Comparison of ENCODE assay signal across 27 cellular contexts in genomic region chr2:129935118-129935517, GRCh38. TPM values are rescaled to one million over a fixed set of nuclear protein-coding genes. Genes with fewer than 3 reads are reported as not detected.
DNase-seq lines count a peak whose midpoint lies in the region; ATAC-seq, FAIRE-seq and TF ChIP-seq lines count a peak whose summit lies in the region.
"Had no signal": no experiment of that assay in that cellular context is flagged by ENCODE, and none has a peak within 500 bp of the region (broad histone marks: within the 10 kb centered on the region; RNA-seq: fewer than 3 reads in every experiment).

No MANE protein-coding gene starts in this region.

- TF ChIP-seq CTCF in AG10803 (conservative IDR thresholded peaks at IDR 0.05; ENCODE audit: low read length) (no peak), H1 (IDR thresholded peaks at IDR 0.05; ENCODE audit: control extremely low read depth in 1 of 3, insufficient read depth in 1 of 3, low read depth in 1 of 3, low read length in 3 of 3) (no peak), natural killer cell (IDR thresholded peaks at IDR 0.05) (no peak)

- no peaks in the 10 kb centered on the region for H3K36me3 Mint-ChIP-seq in natural killer cell

- H3K27ac Mint-ChIP-seq in natural killer cell: no peak overlapping the region

- no peak overlapping the region for H4K12ac ChIP-seq in trophoblast cell (ENCODE audit: low read depth, low read length)

- H3K27me3 Mint-ChIP-seq in natural killer cell (ENCODE audit: low read depth in 2 of 2): peaks cover 24 to 38% of the 10 kb centered on the region in 2 donors

- H2BK5ac ChIP-seq in H1 (ENCODE audit: low read depth, low read length) (no peak overlapping the region), trophoblast cell (ENCODE audit: low read depth, low read length, poor library complexity) (peak overlapping the region; percentile 73)

- no peak overlapping the region for H2BK15ac ChIP-seq in H1 (ENCODE audit: low read length)

- H3K9me3 Mint-ChIP-seq in natural killer cell: no peaks in the 10 kb centered on the region
- H3K9me3 Mint-ChIP-seq: activated T-cell treated with anti-CD3 and anti-CD28 coated beads, Interleukin-2, amount 50 U/mL, for 4 hours had no signal

- H3K4me3 ChIP-seq in AG10803 (ENCODE audit: low read length) (no peak overlapping the region), H1 (ENCODE audit: extremely low read depth in 1 of 4, insufficient read depth in 2 of 4, low read depth in 3 of 4, low read length in 4 of 4) (no peak overlapping the region), trophoblast cell (ENCODE audit: low read depth, low read length) (no peak overlapping the region)
- H3K4me3 ChIP-seq: A549, BLaER1, HAP-1, prostate gland, skin epidermis, thoracic aorta had no signal

- DNase-seq in AG10803 (ENCODE audit: low read depth): peak; percentile 53
- peak; percentile 49 for DNase-seq in RCC 7860 (ENCODE audit: low spot score)
- DNase-seq in H1 (ENCODE audit: low read depth in 1 of 2, low spot score in 2 of 2): no peak
- peak; percentile 30 to 73 for DNase-seq in trophoblast cell
- DNase-seq in superior temporal gyrus (ENCODE audit: extremely low spot score): no peak
- DNase-seq in NCI-H526 (lab: John Stamatoyannopoulos, UW): no peak
- no peak for DNase-seq in natural killer cell
- no peak for DNase-seq in stimulated activated CD4-positive, alpha-beta T cell treated with anti-CD3 and anti-CD28 coated beads, Interleukin-4, amount 100 ng/mL, for 4 hours
- DNase-seq: activated CD4-positive, CD25-positive, alpha-beta regulatory T cell treated with anti-CD3 and anti-CD28 coated beads, Interleukin-2, amount 50 U/mL, for 72 hours; activated CD8-positive, alpha-beta memory T cell treated with anti-CD3 and anti-CD28 coated beads for 24 hours; activated naive CD4-positive, alpha-beta T cell; activated T-cell treated with anti-CD3 and anti-CD28 coated beads, Interleukin-2, amount 50 U/mL, for 4 hours; Calu3; EL; left ventricle myocardium superior; NCI-H1694; NCI-H69; SHP77 treated with DMSO at 0.1 percent for 48 hours; stimulated activated naive CD4-positive, alpha-beta T cell had no signal

- H3K14ac ChIP-seq in H1 (ENCODE audit: insufficient read length) (no peak overlapping the region), trophoblast cell (ENCODE audit: low read length) (peak overlapping the region; percentile 44)

- no peak overlapping the region for H3K9ac ChIP-seq in H1 (replicated peaks in 1 of 4; ENCODE audit: extremely low read depth in 1 of 4, low read depth in 3 of 4, low read length in 3 of 4)
- H3K9ac ChIP-seq in trophoblast cell (ENCODE audit: low read length): no peak overlapping the region
- H3K9ac ChIP-seq: BLaER1, KMS-11 had no signal

- H2AK5ac ChIP-seq in H1 (ENCODE audit: low read depth, low read length): no peak overlapping the region
- no peak overlapping the region for H2AK5ac ChIP-seq in trophoblast cell (ENCODE audit: low read length)

- H3K4me1 ChIP-seq in H1 (replicated peaks in 1 of 4; ENCODE audit: control insufficient read depth in 3 of 4, insufficient read depth in 4 of 4, low read length in 3 of 4) (peaks cover 0 to 5% (median 1%) of the 10 kb centered on the region in 4 experiments; a peak in 4 of 7 replicates), trophoblast cell (ENCODE audit: control insufficient read depth in 1 of 2, insufficient read depth in 2 of 2, low read length in 2 of 2) (peaks cover 16 to 18% of the 10 kb centered on the region in 2 experiments)
- H3K4me1 ChIP-seq: A549, HAP-1, prostate gland had no signal

- intact Hi-C loops in natural killer cell (cut with micrococcal nuclease): no loop called here

- H4K8ac ChIP-seq in H1 (ENCODE audit: extremely low read depth, insufficient read depth, low read length) (no peak overlapping the region), trophoblast cell (ENCODE audit: low read depth, low read length) (peak overlapping the region; percentile 29)

- no peaks in the 10 kb centered on the region for H3K36me3 ChIP-seq in H1 (ENCODE audit: control insufficient read depth in 2 of 4, insufficient read depth in 4 of 4, low read length in 3 of 4)
- no peaks in the 10 kb centered on the region for H3K36me3 ChIP-seq in trophoblast cell (ENCODE audit: control insufficient read depth in 1 of 2, insufficient read depth in 2 of 2, low read length in 2 of 2)
- H3K36me3 ChIP-seq: BLaER1, HAP-1, prostate gland, thoracic aorta had no signal

- H2BK12ac ChIP-seq in H1 (ENCODE audit: low read depth, low read length) (no peak overlapping the region), trophoblast cell (ENCODE audit: low read length) (peak overlapping the region; percentile 50)

- H4K20me1 ChIP-seq in H1 (replicated peaks in 1 of 2; ENCODE audit: control insufficient read depth in 1 of 2, insufficient read depth in 2 of 2, low read length in 2 of 2): no peaks in the 10 kb centered on the region
- H4K20me1 ChIP-seq: BLaER1 had no signal

- POLR2A ChIA-PET in H1 (lab: Charles Lee; ENCODE audit: partially characterized antibody): no interaction called here

- H3K18ac ChIP-seq in H1 (ENCODE audit: extremely low read depth, low read length) (no peak overlapping the region), trophoblast cell (ENCODE audit: low read length) (no peak overlapping the region)

- H3K9me3 ChIP-seq in H1 (ENCODE audit: insufficient read depth in 2 of 2, low read depth in 1 of 2, low read length in 1 of 2) (no peaks in the 10 kb centered on the region), trophoblast cell (ENCODE audit: insufficient read depth, low read depth, low read length) (no peaks in the 10 kb centered on the region)
- H3K9me3 ChIP-seq: A549, BLaER1, HAP-1, prostate gland, thoracic aorta had no signal

- FAIRE-seq in RCC 7860 (lab: Jason Lieb, UNC): peak; percentile 7
- no peak for FAIRE-seq in H1 (lab: Jason Lieb, UNC)
- FAIRE-seq: A549 had no signal

- TF ChIP-seq RAD21 in H1 (IDR thresholded peaks at IDR 0.05 in 1 of 2, conservative IDR thresholded peaks at IDR 0.05 in 1 of 2; ENCODE audit: low read depth in 2 of 2, low read length in 2 of 2): no peak

- H4K91ac ChIP-seq in H1 (replicated peaks; ENCODE audit: insufficient read length, low read length): no peak overlapping the region
- H4K91ac ChIP-seq in trophoblast cell (ENCODE audit: low read depth, low read length): peak overlapping the region; percentile 83

- no peak overlapping the region for H3K4ac ChIP-seq in H1 (replicated peaks; ENCODE audit: insufficient read length, low read depth, low read length)
- no peak overlapping the region for H3K4ac ChIP-seq in trophoblast cell (ENCODE audit: low read depth, low read length)

- H3K27me3 ChIP-seq in H1 (replicated peaks in 1 of 4; ENCODE audit: control insufficient read depth in 3 of 4, extremely low read depth in 1 of 4, insufficient read depth in 3 of 4, low read length in 3 of 4) (peaks cover 0 to 6% (median 2%) of the 10 kb centered on the region in 4 experiments; a peak in 4 of 7 replicates), trophoblast cell (ENCODE audit: insufficient read depth, low read length) (no peaks in the 10 kb centered on the region)

- no peak for TF ChIP-seq POLR2A in H1 (IDR thresholded peaks at IDR 0.05; ENCODE audit: control extremely low read depth in 1 of 2, low read depth in 2 of 2, low read length in 2 of 2)

- H2BK120ac ChIP-seq in H1 (replicated peaks; ENCODE audit: low read depth, low read length): no peak overlapping the region
- peak overlapping the region; percentile 53 for H2BK120ac ChIP-seq in trophoblast cell (ENCODE audit: insufficient read depth, low read length, poor library complexity)

- H3K4me3 Mint-ChIP-seq in natural killer cell: no peak overlapping the region
- H3K4me3 Mint-ChIP-seq: activated T-cell treated with anti-CD3 and anti-CD28 coated beads, Interleukin-2, amount 50 U/mL, for 4 hours had no signal

- H3K4me2 ChIP-seq in H1 (ENCODE audit: insufficient read depth in 1 of 2, low read depth in 2 of 2, low read length in 2 of 2) (peak overlapping the region in 1 of 2 experiments; percentile 61; a peak in 1 of 4 replicates), trophoblast cell (ENCODE audit: low read length) (peak overlapping the region; percentile 43)
- H3K4me2 ChIP-seq: KMS-11 had no signal

- H2AFZ ChIP-seq in H1 (ENCODE audit: low read length): no peak overlapping the region
- H2AFZ ChIP-seq in trophoblast cell (ENCODE audit: insufficient read depth, low read length, poor library complexity): no peak overlapping the region

- H3K23me2 ChIP-seq in H1 (ENCODE audit: low read depth, low read length): peaks cover 2% of the 10 kb centered on the region; the same call in 1 of the 2 replicates

- no peak for ATAC-seq in natural killer cell
- ATAC-seq: activated T-cell treated with anti-CD3 and anti-CD28 coated beads, Interleukin-2, amount 50 U/mL, for 4 hours; left ventricle myocardium superior had no signal

- H3K4me1 Mint-ChIP-seq in natural killer cell: no peaks in the 10 kb centered on the region

- H3K27ac ChIP-seq in H1 (ENCODE audit: low read depth, low read length) (no peak overlapping the region), trophoblast cell (ENCODE audit: low read depth, low read length) (peak overlapping the region; percentile 79)
- H3K27ac ChIP-seq: A549, BLaER1, KMS-11, prostate gland, skin epidermis, thoracic aorta had no signal

- H3K23ac ChIP-seq in H1 (ENCODE audit: insufficient read length): no peak overlapping the region
- no peak overlapping the region for H3K23ac ChIP-seq in trophoblast cell (ENCODE audit: low read length)

- TF ChIP-seq EP300 in H1 (IDR thresholded peaks at IDR 0.05; ENCODE audit: borderline replicate concordance in 1 of 2, low read depth in 2 of 2, low read length in 2 of 2): no peak

- H3K79me1 ChIP-seq in H1 (ENCODE audit: low read depth, low read length) (no peaks in the 10 kb centered on the region), trophoblast cell (ENCODE audit: low read length) (peaks cover 16% of the 10 kb centered on the region)

- CTCF ChIA-PET in H1 (lab: Charles Lee; ENCODE audit: partially characterized antibody): interaction anchor here (0.7 kb wide), 1 partner anchor 668 kb away, joined by 3 read pairs; no protein-coding TSS in a partner anchor

- no peak overlapping the region for H2BK20ac ChIP-seq in H1 (ENCODE audit: low read length)

- H4K5ac ChIP-seq in H1 (ENCODE audit: insufficient read length, low read depth, low read length): no peak overlapping the region

- no peak overlapping the region for H3K56ac ChIP-seq in H1 (replicated peaks; ENCODE audit: insufficient read length, low read depth, low read length)

- 73% methylated on average over 1 of the region's 1 CpG; no CpG with 5 or more reads in 1 of the 2 experiments for WGBS in H1 (ENCODE audit: extremely low coverage in 1 of 2, insufficient coverage in 1 of 2, insufficient read length in 1 of 2, insufficient replicate concordance in 2 of 2, low coverage in 1 of 2, low lambda C conversion rate in 2 of 2, missing lambda C conversion rate in 1 of 2), 2 experiments
- no CpG with 5 or more reads among the region's 1 CpG for WGBS in trophoblast cell (ENCODE audit: extremely low coverage, insufficient coverage, insufficient read length)

- H3K79me2 ChIP-seq in H1 (ENCODE audit: control insufficient read depth in 1 of 2, insufficient read depth in 2 of 2, low read length in 2 of 2) (no peaks in the 10 kb centered on the region), trophoblast cell (ENCODE audit: control insufficient read depth, insufficient read depth, low read length, poor library complexity) (peaks cover 2% of the 10 kb centered on the region)

RNA-seq across cellular contexts. Expression of gene RAB6C, which starts 44.3 kb away (rescaled TPM):
- total RNA-seq in H1 (2021; fragmentation: NEBNext Ultra II Directional; extraction: Animal tissue kit (Norgen Biotek cat#: 25700)): 0.09 TPM in 1 of 2 replicates, not detected in the other
- 0.03 TPM in 1 of 2 replicates, not detected in the other for polyA plus RNA-seq in H1 (2011; rRNA removed)
- 0.06 TPM for polyA plus RNA-seq in H1 (2011; cell fraction: cytosol; rRNA removed)
- 0.03 TPM for polyA plus RNA-seq in H1 (2011; cell fraction: nucleus; rRNA removed)
- polyA plus RNA-seq in H1 (2012, experiment 1 of 2): 0.05 TPM in 1 of 4 replicates, not detected in the others
- not detected for polyA plus RNA-seq in H1 (2012, experiment 2 of 2)
- polyA plus RNA-seq in H1 (2013, experiment 1 of 2): 0.02 TPM
- 0.04 TPM for polyA plus RNA-seq in H1 (2013, experiment 2 of 2)
- polyA minus RNA-seq in H1 (2011; rRNA and poly(A)+ RNA removed): 0.07 TPM in 1 of 2 replicates, not detected in the other
- not detected for polyA minus RNA-seq in H1 (2011; cell fraction: cytosol; rRNA and poly(A)+ RNA removed)
- not detected for polyA minus RNA-seq in H1 (2011; cell fraction: nucleus; rRNA and poly(A)+ RNA removed)
- 1.8 and 1.9 TPM in 2 replicates for polyA plus RNA-seq in trophoblast cell (2013)
- under 1 TPM in 1 of 3 donors, not detected in 2; 0.09 TPM for total RNA-seq in natural killer cell
- total RNA-seq: activated T-cell treated with anti-CD3 and anti-CD28 coated beads, Interleukin-2, amount 50 U/mL, for 4 hours; Calu3; HT-29 had no signal

Comparison
In these comparisons a context has a peak if more than half of its experiments do, and no peak if none do; other contexts are left out.
1. DNase-seq: peak in AG10803 (single experiment), RCC 7860 (single experiment) and trophoblast cell (2 of 2); none in H1 (0 of 2), superior temporal gyrus (single experiment), NCI-H526 (0 of 2), natural killer cell (single experiment) and stimulated activated CD4-positive, alpha-beta T cell treated with anti-CD3 and anti-CD28 coated beads, Interleukin-4, amount 100 ng/mL, for 4 hours (0 of 2).